15 cellular contexts compared by ENCODE assay signal in genomic region chr5:95619096-95619495, GRCh38. TPM values are rescaled to one million over a fixed set of nuclear protein-coding genes. Genes with fewer than 3 reads are reported as not detected.
DNase-seq lines count a peak whose midpoint lies in the region; ATAC-seq and TF ChIP-seq lines count a peak whose summit lies in the region.
"Had no signal": no experiment of that assay in that cellular context is flagged by ENCODE, and none has a peak within 500 bp of the region (broad histone marks: within the 10 kb centered on the region; RNA-seq: fewer than 3 reads in every experiment).

No MANE protein-coding gene starts in this region.

- H3K9me2 ChIP-seq in Loucy (replicated peaks; ENCODE audit: low read depth, low read length): no peaks in the 10 kb centered on the region

- H3F3A ChIP-seq in Loucy (ENCODE audit: low read depth): peaks cover 16% of the 10 kb centered on the region

- no peak for DNase-seq in CD4-positive, CD25-positive, alpha-beta regulatory T cell
- peak; percentile 75 to 80 for DNase-seq in cardiac fibroblast (ENCODE audit: low read depth in 2 of 2)
- DNase-seq in naive B cell: no peak
- DNase-seq in GM10248 (ENCODE audit: extremely low spot score): no peak
- no peak for DNase-seq in aorta
- DNase-seq: cerebellar nuclear complex, DMS153, left ventricle myocardium superior, NCI-H1092 had no signal

- H3K9me3 Mint-ChIP-seq in CD4-positive, CD25-positive, alpha-beta regulatory T cell: peaks cover 0 to 6% (median 0%) of the 10 kb centered on the region in 7 donors
- H3K9me3 Mint-ChIP-seq in naive B cell: peaks cover 0 to 3% (median 0%) of the 10 kb centered on the region in 7 donors

- POLR2A ChIA-PET in GM10248 (lab: Yijun Ruan, JAX): no interaction called here

- 93 to 98% methylated on average over 4 of the region's 4 CpGs for WGBS in aorta, 2 donors

- no peak for TF ChIP-seq CTCF in Loucy (conservative IDR thresholded peaks at IDR 0.05; ENCODE audit: low read length)
- no peak for TF ChIP-seq CTCF in cardiac fibroblast (IDR thresholded peaks at IDR 0.05; ENCODE audit: low read depth, low read length)
- TF ChIP-seq CTCF in GM10248 (IDR thresholded peaks at IDR 0.05; ENCODE audit: control extremely low read depth, extremely low read depth, low read depth, missing control alignments): no peak

- H4K20me1 ChIP-seq in Loucy (ENCODE audit: insufficient read depth, low read length, poor library complexity, severe bottlenecking): no peaks in the 10 kb centered on the region

- H3K4me1 ChIP-seq in CD4-positive, CD25-positive, alpha-beta regulatory T cell (ENCODE audit: control insufficient read depth, insufficient read depth, low read length, poor library complexity, severe bottlenecking): peaks cover 29% of the 10 kb centered on the region
- H3K4me1 ChIP-seq in Loucy (ENCODE audit: insufficient read depth, low read length, poor library complexity, severe bottlenecking) (peaks cover 57% of the 10 kb centered on the region), aorta (ENCODE audit: control insufficient read depth in 1 of 2, insufficient read depth in 2 of 2, low read length in 2 of 2) (no peaks in the 10 kb centered on the region)

- CTCF ChIA-PET in GM10248 (lab: Yijun Ruan, JAX): interaction anchor here (2.0 kb wide), 1 partner anchor 9 kb away, joined by 7 read pairs; no protein-coding TSS in a partner anchor

- intact Hi-C loops in aorta (cut with DNase I): no loop called here

- H2AFZ ChIP-seq in Loucy (ENCODE audit: low read length): no peak overlapping the region

- peak overlapping the region in 1 of 3 donors; percentile 18 for H3K27ac Mint-ChIP-seq in CD4-positive, CD25-positive, alpha-beta regulatory T cell
- H3K27ac Mint-ChIP-seq in naive B cell: peak overlapping the region in 1 of 6 donors; percentile 61

- no peaks in the 10 kb centered on the region for H3K9me3 ChIP-seq in CD4-positive, CD25-positive, alpha-beta regulatory T cell (ENCODE audit: control insufficient read depth in 2 of 2, low read length in 2 of 2)
- no peaks in the 10 kb centered on the region; the same call in 1 of the 2 replicates for H3K9me3 ChIP-seq in Loucy (ENCODE audit: insufficient read depth, low read depth, low read length)
- H3K9me3 ChIP-seq in aorta (ENCODE audit: control insufficient read depth, low read length): no peaks in the 10 kb centered on the region

- H3K36me3 ChIP-seq in CD4-positive, CD25-positive, alpha-beta regulatory T cell (ENCODE audit: control insufficient read depth, insufficient read depth, low read length): no peaks in the 10 kb centered on the region
- H3K36me3 ChIP-seq in Loucy (ENCODE audit: insufficient read depth, low read length) (no peaks in the 10 kb centered on the region), aorta (ENCODE audit: control insufficient read depth in 1 of 2, insufficient read depth in 2 of 2, low read length in 1 of 2) (no peaks in the 10 kb centered on the region)
- H3K36me3 ChIP-seq: right atrium auricular region had no signal

- peak overlapping the region; percentile 85 to 95 (median 90) for H3K4me3 Mint-ChIP-seq in CD4-positive, CD25-positive, alpha-beta regulatory T cell
- peak overlapping the region; percentile 83 to 98 (median 92) for H3K4me3 Mint-ChIP-seq in naive B cell

- peak overlapping the region; percentile 54 for H3K4me3 ChIP-seq in CD4-positive, CD25-positive, alpha-beta regulatory T cell (ENCODE audit: low read depth, low read length)
- H3K4me3 ChIP-seq in Loucy (ENCODE audit: low read length, poor library complexity, severe bottlenecking): peak overlapping the region; percentile 78
- H3K4me3 ChIP-seq in cardiac fibroblast (replicated peaks in 1 of 2; ENCODE audit: low read depth in 2 of 2, low read length in 2 of 2): peak overlapping the region in 1 of 2 donors; percentile 52
- H3K4me3 ChIP-seq in aorta (ENCODE audit: low read length in 2 of 2): no peak overlapping the region

- peaks cover 36% of the 10 kb centered on the region for H3K79me2 ChIP-seq in Loucy (ENCODE audit: insufficient read depth, low read length)

- peak overlapping the region; percentile 92 for H3K4me2 ChIP-seq in Loucy (ENCODE audit: low read depth, low read length, poor library complexity, severe bottlenecking)

- H3K27ac ChIP-seq in CD4-positive, CD25-positive, alpha-beta regulatory T cell (ENCODE audit: insufficient read depth, low read length, poor library complexity, severe bottlenecking): no peak overlapping the region
- no peak overlapping the region for H3K27ac ChIP-seq in aorta (ENCODE audit: low read depth in 1 of 2, low read length in 2 of 2)
- H3K27ac ChIP-seq: HL-60, right atrium auricular region had no signal

- H3K9ac ChIP-seq in Loucy (ENCODE audit: low read depth, low read length, poor library complexity, severe bottlenecking): peak overlapping the region; percentile 93

- no peak for ATAC-seq in CD4-positive, CD25-positive, alpha-beta regulatory T cell (ENCODE audit: low read depth in 2 of 2)
- ATAC-seq in naive B cell (ENCODE audit: low read depth in 2 of 2) (no peak), HG03159 (IDR thresholded peaks at IDR 0.05; ENCODE audit: unreplicated experiment) (no peak), aorta (ENCODE audit: low FRiP score) (no peak), HG03457 (IDR thresholded peaks at IDR 0.05; ENCODE audit: unreplicated experiment) (no peak)

- peaks cover 5% of the 10 kb centered on the region for H3K27me3 ChIP-seq in CD4-positive, CD25-positive, alpha-beta regulatory T cell (ENCODE audit: control insufficient read depth, insufficient read depth, low read length)
- H3K27me3 ChIP-seq in Loucy (ENCODE audit: insufficient read depth, low read length, poor library complexity, severe bottlenecking): no peaks in the 10 kb centered on the region
- H3K27me3 ChIP-seq in aorta (ENCODE audit: control insufficient read depth in 1 of 2, insufficient read depth in 2 of 2, low read length in 1 of 2): no peaks in the 10 kb centered on the region
- H3K27me3 ChIP-seq: right atrium auricular region had no signal

- peaks cover 13 to 35% (median 24%) of the 10 kb centered on the region in 4 donors for H3K4me1 Mint-ChIP-seq in CD4-positive, CD25-positive, alpha-beta regulatory T cell
- peaks cover 22 to 26% (median 25%) of the 10 kb centered on the region in 3 donors for H3K4me1 Mint-ChIP-seq in naive B cell

- peaks cover 3% of the 10 kb centered on the region for H3K36me3 Mint-ChIP-seq in CD4-positive, CD25-positive, alpha-beta regulatory T cell
- H3K36me3 Mint-ChIP-seq in naive B cell: peaks cover 0 to 2% of the 10 kb centered on the region in 2 donors

- peaks cover 17% of the 10 kb centered on the region for H3K27me3 Mint-ChIP-seq in CD4-positive, CD25-positive, alpha-beta regulatory T cell
- H3K27me3 Mint-ChIP-seq in naive B cell: no peaks in the 10 kb centered on the region

RNA-seq across cellular contexts. Expression of gene GPR150, which starts 0.8 kb away (rescaled TPM):
- total RNA-seq in CD4-positive, CD25-positive, alpha-beta regulatory T cell: 0.37 TPM
- under 1 TPM; 0.19 to 0.77 (median 0.65) TPM for polyA plus RNA-seq in CD4-positive, CD25-positive, alpha-beta regulatory T cell
- polyA plus RNA-seq in naive B cell (ENCODE audit: low read depth in 6 of 6): under 1 TPM in 5 of 6 donors, not detected in 1; 0.33 to 0.71 (median 0.61) TPM
- under 1 TPM in 1 of 2 donors, not detected in 1; 0.23 TPM for total RNA-seq in aorta
- not detected for polyA plus RNA-seq in aorta
- total RNA-seq: left ventricle myocardium superior, right atrium auricular region, urinary bladder had no signal

RNA-seq across cellular contexts. Expression of gene RFESD, which starts 27.5 kb away (rescaled TPM):
- 2.2 TPM for total RNA-seq in CD4-positive, CD25-positive, alpha-beta regulatory T cell
- 10 to 100 TPM in 3 of 4 donors, 1 to 10 TPM in 1; 5.1 to 12.1 (median 10.1) TPM for polyA plus RNA-seq in CD4-positive, CD25-positive, alpha-beta regulatory T cell
- polyA plus RNA-seq in naive B cell (ENCODE audit: low read depth in 6 of 6): 1 to 10 TPM in 5 of 6 donors, not detected in 1; 3.9 to 5.9 (median 5.5) TPM
- total RNA-seq in aorta: 1 to 10 TPM in 1 of 2 donors, under 1 TPM in 1; 0.75 to 3.4 TPM
- polyA plus RNA-seq in aorta: 1 to 10 TPM in 1 of 2 donors, under 1 TPM in 1; 0.50 to 1.3 TPM

Comparison
In these comparisons a context has a peak if more than half of its experiments do, and no peak if none do; other contexts are left out.
1. DNase-seq: peak in cardiac fibroblast (2 of 2); none in CD4-positive, CD25-positive, alpha-beta regulatory T cell (0 of 3), naive B cell (single experiment), GM10248 (single experiment) and aorta (0 of 2).
2. H3K4me3 ChIP-seq: peak in CD4-positive, CD25-positive, alpha-beta regulatory T cell (single experiment) and Loucy (single experiment); none in aorta (0 of 2).